8 cellular contexts compared by ENCODE assay signal in the genomic region with DNA sequence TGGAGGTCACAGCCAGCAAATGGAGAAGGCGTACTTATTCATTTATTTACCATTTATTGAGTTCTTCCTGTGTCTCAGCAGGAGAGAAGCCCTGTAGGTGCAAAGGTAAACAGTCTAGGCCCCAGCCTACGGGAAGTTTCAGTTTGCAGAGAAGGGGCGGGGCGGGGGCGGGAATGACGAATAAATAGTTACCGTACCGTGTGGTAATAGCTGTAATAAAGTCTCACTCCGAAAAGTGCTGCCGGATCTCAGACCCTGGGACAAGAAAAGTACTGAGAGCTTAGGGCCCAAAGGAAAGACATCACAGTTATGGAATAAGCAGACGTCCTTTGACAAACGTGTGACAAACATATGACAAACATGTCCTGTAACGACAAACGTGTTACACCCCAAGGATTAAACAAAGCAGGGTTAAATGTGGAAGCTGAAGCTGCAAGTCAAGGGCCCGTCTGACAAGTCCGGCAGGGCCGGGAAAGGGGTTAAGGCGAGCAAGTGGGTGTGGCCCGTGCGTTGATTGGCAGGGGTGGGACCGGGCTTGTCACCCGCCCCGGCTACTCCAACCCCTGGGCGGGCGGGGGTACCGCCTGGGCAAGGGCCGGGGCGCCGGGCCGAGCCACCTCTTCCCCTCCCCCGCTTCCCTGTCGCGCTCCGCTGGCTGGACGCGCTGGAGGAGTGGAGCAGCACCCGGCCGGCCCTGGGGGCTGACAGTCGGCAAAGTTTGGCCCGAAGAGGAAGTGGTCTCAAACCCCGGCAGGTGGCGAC. TPM values are rescaled to one million over a fixed set of nuclear protein-coding genes. Genes with fewer than 3 reads are reported as not detected.
DNase-seq lines count a peak whose midpoint lies in the region; ATAC-seq, FAIRE-seq and TF ChIP-seq lines count a peak whose summit lies in the region.

Gene LRP10, plus strand, starts transcription at position 541 of the 762 bp plus-strand sequence. CDS start 564 bp downstream, outside the sequence.

- H3K4me3 ChIP-seq in left ventricle myocardium inferior (peak within 1 kb of the TSS; percentile 97), psoas muscle (peak within 1 kb of the TSS; percentile 100), uterus (peak within 1 kb of the TSS; percentile 74 to 86)

- H3K27ac ChIP-seq in left ventricle myocardium inferior (replicated peaks) (peak within 1 kb of the TSS; percentile 99), psoas muscle (peak within 1 kb of the TSS; percentile 100), uterus (peak within 1 kb of the TSS; percentile 97 to 100)

- WGBS in psoas muscle, 3 donors: 0% methylated on average over 41 to 42 of the region's 42 CpGs

- TF ChIP-seq CTCF in left ventricle myocardium inferior (IDR thresholded peaks at IDR 0.05; ENCODE audit: borderline replicate concordance) (no peak), psoas muscle (IDR thresholded peaks at IDR 0.05) (no peak), uterus (IDR thresholded peaks at IDR 0.05) (peak in 2 of 4 experiments; percentile 4 to 23)

- H3K27me3 ChIP-seq in left ventricle myocardium inferior (ENCODE audit: low read depth) (no peaks in the 10 kb centered on the region), psoas muscle (ENCODE audit: insufficient read depth in 3 of 3, low read length in 2 of 3) (no peaks in the 10 kb centered on the region), uterus (no peaks in the 10 kb centered on the region)

- peak; percentile 86 for FAIRE-seq in GM12892 (lab: Jason Lieb, UNC)

- ATAC-seq in HG02642 (IDR thresholded peaks at IDR 0.05; ENCODE audit: poor library complexity, unreplicated experiment) (peak; percentile 87), psoas muscle (peak; percentile 95 to 96 (median 95))

- peaks cover 50% of the 10 kb centered on the region for H3K4me1 ChIP-seq in left ventricle myocardium inferior
- peaks cover 16% of the 10 kb centered on the region for H3K4me1 ChIP-seq in psoas muscle
- H3K4me1 ChIP-seq in uterus: peaks cover 4% of the 10 kb centered on the region in 2 donors

- H3K36me3 ChIP-seq in left ventricle myocardium inferior (peaks cover 34% of the 10 kb centered on the region), psoas muscle (ENCODE audit: insufficient read depth in 1 of 2, low read depth in 1 of 2) (peaks cover 0 to 34% of the 10 kb centered on the region in 2 donors), uterus (no peaks in the 10 kb centered on the region)

- H3K9me3 ChIP-seq in left ventricle myocardium inferior (replicated peaks): no peaks in the 10 kb centered on the region
- H3K9me3 ChIP-seq in psoas muscle: no peaks in the 10 kb centered on the region
- no peaks in the 10 kb centered on the region for H3K9me3 ChIP-seq in uterus

- intact Hi-C loops in left ventricle myocardium inferior (cut with micrococcal nuclease): no loop called here
- intact Hi-C loops in psoas muscle (cut with DNase I): loop anchor here in 1 of 2 donors (5.0 kb wide), 1 partner anchor 46 kb away; the partner anchor contains the start of gene RBM23
- intact Hi-C loops in uterus (cut with DNase I; ENCODE audit: low total_unique reads): no loop called here

- peak; percentile 79 for TF ChIP-seq POLR2A in GM12892 (IDR thresholded peaks at IDR 0.05; ENCODE audit: low read depth, low read length)
- TF ChIP-seq POLR2A in uterus (IDR thresholded peaks at IDR 0.05): peak; percentile 83 to 89

- DNase-seq in GM12892 (ENCODE audit: insufficient read length): peak; percentile 70
- peak; percentile 65 for DNase-seq in NCI-H1092 treated with DMSO at 0.1 percent for 48 hours (lab: John Stamatoyannopoulos, UW)
- peak; percentile 63 to 90 (median 71) for DNase-seq in T-helper 1 cell
- DNase-seq in amniotic epithelial cell (ENCODE audit: low read depth): peak; percentile 86
- peak; percentile 92 for DNase-seq in left ventricle myocardium inferior
- DNase-seq in psoas muscle: peak; percentile 93 to 95
- DNase-seq in uterus: peak; percentile 90 to 93

RNA-seq across cellular contexts. Expression of gene LRP10, which starts in this region (rescaled TPM):
- 15.5 TPM for polyA plus RNA-seq in GM12892 (2012; ENCODE audit: missing spikeins)
- total RNA-seq in left ventricle myocardium inferior: 48.3 TPM
- 10 to 100 TPM; 30.9 to 50.6 (median 40.6) TPM for total RNA-seq in psoas muscle
- polyA plus RNA-seq in psoas muscle: 10 to 100 TPM; 18.1 to 42.7 (median 25.1) TPM
- 100 to 1,000 TPM in 1 of 4 donors, 10 to 100 TPM in 3; 27.4 to 140 (median 37.5) TPM for total RNA-seq in uterus

Comparison
In these comparisons a context has a peak if more than half of its experiments do, and no peak if none do; other contexts are left out.
1. Peak in every context shown above with its lines: DNase-seq, ATAC-seq, H3K4me3 ChIP-seq and H3K27ac ChIP-seq.